In the genomic region with DNA sequence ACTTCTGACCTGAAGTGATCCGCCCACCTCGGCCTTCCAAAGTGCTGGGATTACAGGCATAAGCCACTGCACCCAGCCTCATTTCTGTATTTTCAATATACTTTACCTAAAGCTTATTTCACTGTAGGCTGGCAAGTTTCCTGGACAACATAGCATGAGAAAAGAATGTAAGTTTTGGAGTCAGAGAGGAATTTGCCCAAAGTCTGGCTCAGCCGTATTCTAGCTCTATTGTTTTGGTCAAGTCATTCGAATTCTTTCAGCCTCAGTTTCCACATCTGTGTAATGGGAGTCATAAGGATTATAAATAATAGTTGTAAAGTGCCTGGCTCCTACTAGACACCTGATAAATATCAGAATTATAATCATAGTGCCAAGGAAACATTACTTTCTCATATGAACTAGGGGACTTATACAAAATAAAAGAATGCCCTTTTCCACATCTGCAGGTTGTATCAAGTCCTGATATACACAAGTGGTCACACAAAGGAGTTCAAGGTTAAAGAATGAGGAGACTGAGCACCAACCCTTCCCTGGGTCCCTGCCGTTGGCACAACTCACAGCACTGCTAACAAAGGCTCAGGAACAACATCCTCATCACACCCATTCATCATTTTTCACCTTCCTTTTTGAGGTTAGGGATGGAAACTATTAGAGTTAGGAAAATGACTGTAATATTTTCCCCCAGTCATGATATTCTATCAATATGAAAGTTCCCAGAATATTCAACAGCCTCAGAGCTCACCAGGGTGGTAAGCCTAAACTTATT, we compare ENCODE assay signal across 19 cellular contexts. TPM values are rescaled to one million over a fixed set of nuclear protein-coding genes. Genes with fewer than 3 reads are reported as not detected.
DNase-seq lines count a peak whose midpoint lies in the region; ATAC-seq and TF ChIP-seq lines count a peak whose summit lies in the region.
"Had no signal": no experiment of that assay in that cellular context is flagged by ENCODE, and none has a peak within 500 bp of the region (broad histone marks: within the 10 kb centered on the region; RNA-seq: fewer than 3 reads in every experiment).

No MANE protein-coding gene starts in this region.

- no peaks in the 10 kb centered on the region for H3K27me3 Mint-ChIP-seq in brain
- H3K27me3 Mint-ChIP-seq in activated CD4-positive, alpha-beta memory T cell treated with anti-CD3 and anti-CD28 coated beads, Interleukin-2, amount 10 ng/mL, durations not matched to agents 7 days and 5 days, result peaks cover 3% of the 10 kb centered on the region

- H3K36me3 ChIP-seq in lower lobe of right lung (no peaks in the 10 kb centered on the region), thymus (ENCODE audit: control insufficient read depth, insufficient read depth) (no peaks in the 10 kb centered on the region)
- H3K36me3 ChIP-seq: brain microvascular endothelial cell, gastrocnemius medialis had no signal

- DNase-seq in activated naive CD4-positive, alpha-beta T cell treated with anti-CD3 and anti-CD28 coated beads, Interleukin-2, amount 50 U/mL, for 72 hours (ENCODE audit: low spot score in 2 of 2), result no peak
- DNase-seq in activated naive CD4-positive, alpha-beta T cell treated with Interleukin-2 at 50 U/mL for 16 hours, result no peak
- no peak for DNase-seq in lower lobe of right lung
- no peak for DNase-seq in activated CD4-positive, alpha-beta memory T cell treated with anti-CD3 and anti-CD28 coated beads, Interleukin-2, amount 10 ng/mL, durations not matched to agents 7 days and 5 days
- no peak for DNase-seq in activated CD8-positive, alpha-beta memory T cell treated with anti-CD3 and anti-CD28 coated beads, Interleukin-2, amount 50 U/mL, for 4 hours
- DNase-seq: activated CD4-positive, alpha-beta T cell treated with anti-CD3 and anti-CD28 coated beads, Interleukin-2, amount 50 U/mL, for 1 hour; brain microvascular endothelial cell; effector memory CD8-positive, alpha-beta T cell; gastrocnemius medialis; NCI-H1417 treated with DMSO at 0.1 percent for 48 hours; NCI-H345; occipital lobe; stimulated activated CD4-positive, alpha-beta T cell treated with anti-CD3 and anti-CD28 coated beads, Interleukin-12 subunit alpha, Interleukin-12 subunit beta, amount 100 ng/mL, for 4 hours; substantia nigra had no signal

- POLR2A ChIA-PET in activated CD4-positive, alpha-beta memory T cell treated with anti-CD3 and anti-CD28 coated beads, Interleukin-2, amount 10 ng/mL, durations not matched to agents 7 days and 5 days (lab: Charles Lee), result no interaction called here

- H3K27ac ChIP-seq in lower lobe of right lung (peak overlapping the region; percentile 10), thymus (ENCODE audit: low read depth) (peak overlapping the region; percentile 25)
- H3K27ac ChIP-seq: brain microvascular endothelial cell, gastrocnemius medialis, SK-N-MC had no signal

- H3K4me3 ChIP-seq in lower lobe of right lung (no peak overlapping the region), thymus (ENCODE audit: low read length) (no peak overlapping the region)
- H3K4me3 ChIP-seq: gastrocnemius medialis, SK-N-MC had no signal

- no peaks in the 10 kb centered on the region for H3K27me3 ChIP-seq in lower lobe of right lung (ENCODE audit: low read depth)
- H3K27me3 ChIP-seq in thymus (ENCODE audit: control insufficient read depth, insufficient read depth), result no peaks in the 10 kb centered on the region
- H3K27me3 ChIP-seq: brain microvascular endothelial cell, gastrocnemius medialis had no signal

- H3K9me3 Mint-ChIP-seq in activated naive CD4-positive, alpha-beta T cell treated with anti-CD3 and anti-CD28 coated beads, Interleukin-2, amount 50 U/mL, for 72 hours, result no peaks in the 10 kb centered on the region
- H3K9me3 Mint-ChIP-seq in brain, result peaks cover 0 to 5% (median 0%) of the 10 kb centered on the region in 5 experiments
- no peaks in the 10 kb centered on the region for H3K9me3 Mint-ChIP-seq in activated CD4-positive, alpha-beta memory T cell treated with anti-CD3 and anti-CD28 coated beads, Interleukin-2, amount 10 ng/mL, durations not matched to agents 7 days and 5 days
- H3K9me3 Mint-ChIP-seq: effector memory CD8-positive, alpha-beta T cell had no signal

- CTCF ChIA-PET in activated CD4-positive, alpha-beta memory T cell treated with anti-CD3 and anti-CD28 coated beads, Interleukin-2, amount 10 ng/mL, durations not matched to agents 7 days and 5 days (lab: Charles Lee), result interaction anchor here (0.7 kb wide), 1 partner anchor 9 kb away, joined by 3 read pairs; no protein-coding TSS in a partner anchor

- peak overlapping the region in 1 of 2 donors; percentile 53 for H3K27ac Mint-ChIP-seq in activated naive CD4-positive, alpha-beta T cell treated with anti-CD3 and anti-CD28 coated beads, Interleukin-2, amount 50 U/mL, for 72 hours
- peak overlapping the region in 4 of 5 experiments; percentile 47 to 73 (median 58) for H3K27ac Mint-ChIP-seq in brain
- H3K27ac Mint-ChIP-seq in activated CD4-positive, alpha-beta memory T cell treated with anti-CD3 and anti-CD28 coated beads, Interleukin-2, amount 10 ng/mL, durations not matched to agents 7 days and 5 days, result no peak overlapping the region
- H3K27ac Mint-ChIP-seq: effector memory CD8-positive, alpha-beta T cell had no signal

- H3K9me3 ChIP-seq in lower lobe of right lung (no peaks in the 10 kb centered on the region), thymus (ENCODE audit: control insufficient read depth) (no peaks in the 10 kb centered on the region)
- H3K9me3 ChIP-seq: gastrocnemius medialis had no signal

- H3K4me1 ChIP-seq in lower lobe of right lung (no peaks in the 10 kb centered on the region), thymus (ENCODE audit: control insufficient read depth, insufficient read depth, low read length) (no peaks in the 10 kb centered on the region)
- H3K4me1 ChIP-seq: gastrocnemius medialis had no signal

- H3K4me1 Mint-ChIP-seq in brain, result peaks cover 36% of the 10 kb centered on the region
- H3K4me1 Mint-ChIP-seq in activated CD4-positive, alpha-beta memory T cell treated with anti-CD3 and anti-CD28 coated beads, Interleukin-2, amount 10 ng/mL, durations not matched to agents 7 days and 5 days, result no peaks in the 10 kb centered on the region

- intact Hi-C loops in lower lobe of right lung (cut with DNase I), result no loop called here

- no peaks in the 10 kb centered on the region for H3K36me3 Mint-ChIP-seq in activated naive CD4-positive, alpha-beta T cell treated with anti-CD3 and anti-CD28 coated beads, Interleukin-2, amount 50 U/mL, for 72 hours
- no peaks in the 10 kb centered on the region for H3K36me3 Mint-ChIP-seq in brain
- H3K36me3 Mint-ChIP-seq in activated CD4-positive, alpha-beta memory T cell treated with anti-CD3 and anti-CD28 coated beads, Interleukin-2, amount 10 ng/mL, durations not matched to agents 7 days and 5 days (ENCODE audit: low read depth), result no peaks in the 10 kb centered on the region

- WGBS in thymus, result 78% methylated on average over 5 of the region's 5 CpGs

- no peak overlapping the region for H3K4me3 Mint-ChIP-seq in brain
- H3K4me3 Mint-ChIP-seq in activated CD4-positive, alpha-beta memory T cell treated with anti-CD3 and anti-CD28 coated beads, Interleukin-2, amount 10 ng/mL, durations not matched to agents 7 days and 5 days, result no peak overlapping the region
- H3K4me3 Mint-ChIP-seq: effector memory CD8-positive, alpha-beta T cell had no signal

- peak; percentile 50 to 80 for ATAC-seq in activated naive CD4-positive, alpha-beta T cell treated with anti-CD3 and anti-CD28 coated beads, Interleukin-2, amount 50 U/mL, for 72 hours
- no peak for ATAC-seq in lower lobe of right lung
- no peak for ATAC-seq in GM18511 (IDR thresholded peaks at IDR 0.05; ENCODE audit: unreplicated experiment)
- ATAC-seq: effector memory CD8-positive, alpha-beta T cell; gastrocnemius medialis; HCT116 had no signal

- TF ChIP-seq CTCF in brain (conservative IDR thresholded peaks at IDR 0.05) (no peak), lower lobe of right lung (IDR thresholded peaks at IDR 0.05) (no peak)

RNA-seq across cellular contexts. Expression of gene RAI14, which starts 34.7 kb away (rescaled TPM):
- 1 to 10 TPM; 1.0 to 4.7 TPM for total RNA-seq in activated naive CD4-positive, alpha-beta T cell treated with anti-CD3 and anti-CD28 coated beads, Interleukin-2, amount 50 U/mL, for 72 hours
- polyA plus RNA-seq in brain (ENCODE audit: insufficient read depth, low read depth, low replicate concordance) (13.1 TPM), thymus (6.0 TPM)
- total RNA-seq in lower lobe of right lung, result 66.8 TPM
- 1 to 10 TPM in 1 of 2 experiments, under 1 TPM in 1; 0.76 to 1.0 TPM for total RNA-seq in activated CD4-positive, alpha-beta memory T cell treated with anti-CD3 and anti-CD28 coated beads, Interleukin-2, amount 10 ng/mL, durations not matched to agents 7 days and 5 days

Comparison
In these comparisons a context has a peak if more than half of its experiments do, and no peak if none do; other contexts are left out.
1. ATAC-seq: peak in activated naive CD4-positive, alpha-beta T cell treated with anti-CD3 and anti-CD28 coated beads, Interleukin-2, amount 50 U/mL, for 72 hours (2 of 2); none in lower lobe of right lung (0 of 2) and GM18511 (single experiment).
2. RNA of gene RAI14, which starts 34.7 kb away (total RNA-seq): 66.8 TPM in lower lobe of right lung (single experiment); 1.0 to 4.7 TPM in activated naive CD4-positive, alpha-beta T cell treated with anti-CD3 and anti-CD28 coated beads, Interleukin-2, amount 50 U/mL, for 72 hours and 0.76 to 1.0 TPM in activated CD4-positive, alpha-beta memory T cell treated with anti-CD3 and anti-CD28 coated beads, Interleukin-2, amount 10 ng/mL, durations not matched to agents 7 days and 5 days; every median in the first group is over 10 times any median in the second.